Comparison of ENCODE assay signal across 17 cellular contexts in genomic region chr2:187976259-187976658, GRCh38.
DNase-seq lines count a peak whose midpoint lies in the region; ATAC-seq lines count a peak whose summit lies in the region.
"Had no signal": no experiment of that assay in that cellular context is flagged by ENCODE, and none has a peak within 500 bp of the region (broad histone marks: within the 10 kb centered on the region; RNA-seq: fewer than 3 reads in every experiment).

No MANE protein-coding gene starts in this region.

- peak; percentile 15 for DNase-seq in NCI-H82 (lab: John Stamatoyannopoulos, UW)
- no peak for DNase-seq in NCI-H82 treated with DMSO at 0.1 percent for 48 hours (lab: John Stamatoyannopoulos, UW; ENCODE audit: unreplicated experiment)
- peak; percentile 34 for DNase-seq in cerebellar cortex (ENCODE audit: low spot score)
- peak; percentile 57 for DNase-seq in renal cortical epithelial cell (ENCODE audit: low read depth)
- DNase-seq: 8988T, C1 segment of cervical spinal cord, DMS 273 treated with DMSO at 0.1 percent for 48 hours, MG63, NCI-H1930, NCI-H2171, NCI-H446 treated with DMSO at 0.1 percent for 48 hours had no signal

- peak overlapping the region; percentile 70 for H3K27ac ChIP-seq in HUES64 (ENCODE audit: low read depth, low read length)
- H3K27ac ChIP-seq: HL-60, KMS-11 had no signal

- no peaks in the 10 kb centered on the region for H3K36me3 ChIP-seq in HUES64 (ENCODE audit: insufficient read depth, low read length)
- H3K36me3 ChIP-seq: MG63 had no signal

- no peak overlapping the region for H3K4me3 ChIP-seq in HUES64 (ENCODE audit: low read length)
- H3K4me3 ChIP-seq: MG63 had no signal

- no peak overlapping the region for H3K9ac ChIP-seq in HUES64 (ENCODE audit: low read depth, low read length)
- H3K9ac ChIP-seq: KMS-11 had no signal

- no peaks in the 10 kb centered on the region for H3K9me3 ChIP-seq in HUES64 (ENCODE audit: insufficient read depth, low read depth, low read length)
- H3K9me3 ChIP-seq: MG63 had no signal

- peaks cover 31% of the 10 kb centered on the region for H3K4me1 ChIP-seq in HUES64 (ENCODE audit: insufficient read depth, low read length)

- no peak for ATAC-seq in HG02885 (IDR thresholded peaks at IDR 0.05; ENCODE audit: poor library complexity, unreplicated experiment)
- no peak for ATAC-seq in GM19467 (IDR thresholded peaks at IDR 0.05; ENCODE audit: unreplicated experiment)
- ATAC-seq in HG03108 (IDR thresholded peaks at IDR 0.05; ENCODE audit: unreplicated experiment): no peak

- WGBS in HUES64: no CpG with 5 or more reads among the region's 2 CpGs

- no peaks in the 10 kb centered on the region for H3K27me3 ChIP-seq in HUES64 (ENCODE audit: insufficient read depth, low read length)
- H3K27me3 ChIP-seq: MG63 had no signal
